13 cellular contexts compared by ENCODE assay signal in the genomic region with DNA sequence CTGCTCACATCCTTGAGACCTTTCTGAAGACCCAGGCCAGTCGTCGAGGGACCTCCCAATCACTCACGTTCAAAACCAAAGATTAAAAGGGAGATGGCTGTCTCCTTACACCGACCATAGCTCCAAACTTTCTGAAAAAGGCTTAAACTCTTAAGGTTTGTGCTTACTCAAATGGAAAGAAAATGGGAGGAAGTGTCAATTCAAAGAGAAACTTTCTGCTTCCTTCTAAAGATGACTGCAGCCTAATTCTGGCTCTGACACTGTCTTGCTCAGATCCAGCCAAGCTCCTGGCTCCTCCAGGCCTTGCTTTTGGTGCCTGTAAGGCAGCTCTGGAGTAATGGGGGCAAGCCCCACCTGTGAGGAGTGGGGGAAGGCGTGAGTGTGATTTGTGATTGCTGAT. TPM values are rescaled to one million over a fixed set of nuclear protein-coding genes. Genes with fewer than 3 reads are reported as not detected.
A peak's percentile ranks its signal among the peaks of the same experiment; 100 is the strongest.
DNase-seq lines count a peak whose midpoint lies in the region; ATAC-seq and TF ChIP-seq lines count a peak whose summit lies in the region.
"Had no signal": no experiment of that assay in that cellular context is flagged by ENCODE, and none has a peak within 500 bp of the region (broad histone marks: within the 10 kb centered on the region; RNA-seq: fewer than 3 reads in every experiment).

No MANE protein-coding gene starts in this region.

- H3K27ac ChIP-seq in OCI-LY7 (ENCODE audit: low read depth, low read length, poor library complexity, severe bottlenecking), result no peak overlapping the region

- H3K4me1 ChIP-seq in OCI-LY7 (ENCODE audit: insufficient read depth, low read length, poor library complexity, severe bottlenecking), result peaks cover 6% of the 10 kb centered on the region

- TF ChIP-seq CTCF in type B pancreatic cell (conservative IDR thresholded peaks at IDR 0.05), result no peak
- no peak for TF ChIP-seq CTCF in OCI-LY7 (conservative IDR thresholded peaks at IDR 0.05; ENCODE audit: low read length)

- no TSS peak for BruUV-seq in OCI-LY7 (replicated peaks; lab: Mats Ljungman, UMichigan)

- no peaks in the 10 kb centered on the region for H4K20me1 ChIP-seq in OCI-LY7 (ENCODE audit: insufficient read depth, low read length)

- H2AFZ ChIP-seq in OCI-LY7 (ENCODE audit: low read length), result no peak overlapping the region

- H3K36me3 Mint-ChIP-seq in type B pancreatic cell, result no peaks in the 10 kb centered on the region
- H3K36me3 Mint-ChIP-seq: brain; CD8-positive, alpha-beta memory T cell had no signal

- intact Hi-C loops in OCI-LY7 (cut with micrococcal nuclease; ENCODE audit: unreplicated experiment), result loop anchor here (5.0 kb wide), 1 partner anchor 413 kb away; no protein-coding TSS in a partner anchor

- CTCF ChIA-PET in OCI-LY7 (lab: Charles Lee; ENCODE audit: unreplicated experiment), result no interaction called here

- peak; percentile 41 for DNase-seq in stimulated activated CD4-positive, alpha-beta T cell treated with anti-CD3 and anti-CD28 coated beads, Interleukin-1b, Interleukin-23, amount 100 ng/mL, for 48 hours
- DNase-seq in stimulated activated CD4-positive, alpha-beta T cell treated with anti-CD3 and anti-CD28 coated beads, Interleukin-12 subunit alpha, Interleukin-12 subunit beta, amount 100 ng/mL, for 4 hours, result no peak
- peak; percentile 42 to 44 for DNase-seq in activated T-cell treated with anti-CD3 and anti-CD28 coated beads, Interleukin-2, amount 50 U/mL, for 48 hours
- DNase-seq in type B pancreatic cell (ENCODE audit: extremely low spot score, unreplicated experiment), result no peak
- no peak for DNase-seq in activated gamma-delta T cell (lab: John Stamatoyannopoulos, UW)
- DNase-seq in OCI-LY7 (ENCODE audit: low spot score), result no peak
- DNase-seq: CD8-positive, alpha-beta memory T cell; heart right ventricle; NCI-H1092 treated with DMSO at 0.1 percent for 48 hours; posterior cingulate gyrus had no signal

- no peaks in the 10 kb centered on the region for H3K27me3 Mint-ChIP-seq in type B pancreatic cell

- H3K9me3 ChIP-seq in OCI-LY7 (ENCODE audit: low read length), result no peaks in the 10 kb centered on the region
- H3K9me3 ChIP-seq: heart right ventricle had no signal

- ATAC-seq in HG02798 (IDR thresholded peaks at IDR 0.05; ENCODE audit: poor library complexity, unreplicated experiment) (peak; percentile 50), HG03196 (IDR thresholded peaks at IDR 0.05; ENCODE audit: unreplicated experiment) (no peak)

- H3K9me2 ChIP-seq in OCI-LY7 (ENCODE audit: insufficient read depth, low read length), result no peaks in the 10 kb centered on the region

- no peaks in the 10 kb centered on the region for H3K9me3 Mint-ChIP-seq in type B pancreatic cell
- H3K9me3 Mint-ChIP-seq: brain; CD8-positive, alpha-beta memory T cell had no signal

- no peak overlapping the region for H3K4me3 Mint-ChIP-seq in type B pancreatic cell
- H3K4me3 Mint-ChIP-seq: brain; CD8-positive, alpha-beta memory T cell had no signal

- no peaks in the 10 kb centered on the region for H3K36me3 ChIP-seq in OCI-LY7 (ENCODE audit: insufficient read depth, low read length)
- H3K36me3 ChIP-seq: heart right ventricle had no signal

- POLR2A ChIA-PET in OCI-LY7 (lab: Charles Lee), result interaction anchor here (0.6 to 0.7 kb wide), 2 partner anchors 16 to 40 kb away, joined by 4 read pairs; no protein-coding TSS in a partner anchor

- no peak overlapping the region for H3K4me2 ChIP-seq in OCI-LY7 (ENCODE audit: low read length)

- peaks cover 22% of the 10 kb centered on the region for H3K4me1 Mint-ChIP-seq in type B pancreatic cell (ENCODE audit: unreplicated experiment)
- H3K4me1 Mint-ChIP-seq: CD8-positive, alpha-beta memory T cell had no signal

- no peak overlapping the region for H3K4me3 ChIP-seq in OCI-LY7 (ENCODE audit: low read depth, low read length, poor library complexity, severe bottlenecking)
- H3K4me3 ChIP-seq: heart right ventricle had no signal

- peak overlapping the region; percentile 11 for H3K27ac Mint-ChIP-seq in type B pancreatic cell

- no peaks in the 10 kb centered on the region for H3K79me2 ChIP-seq in OCI-LY7 (ENCODE audit: insufficient read depth, low read depth, low read length)

RNA-seq across cellular contexts. Expression of a gene that starts 54.9 kb away (rescaled TPM):
- 259 and 270 TPM in 2 replicates for total RNA-seq in type B pancreatic cell (ENCODE audit: low replicate concordance)
- 86.0 and 118 TPM in 2 replicates for total RNA-seq in OCI-LY7 (2014; rRNA removed; shearing (Covaris generic))
- 115 and 118 TPM in 2 replicates for total RNA-seq in OCI-LY7 (2022)

Comparison
In these comparisons a context has a peak if more than half of its experiments do, and no peak if none do; other contexts are left out.
1. DNase-seq: peak in stimulated activated CD4-positive, alpha-beta T cell treated with anti-CD3 and anti-CD28 coated beads, Interleukin-1b, Interleukin-23, amount 100 ng/mL, for 48 hours (single experiment) and activated T-cell treated with anti-CD3 and anti-CD28 coated beads, Interleukin-2, amount 50 U/mL, for 48 hours (2 of 2); none in stimulated activated CD4-positive, alpha-beta T cell treated with anti-CD3 and anti-CD28 coated beads, Interleukin-12 subunit alpha, Interleukin-12 subunit beta, amount 100 ng/mL, for 4 hours (single experiment), type B pancreatic cell (single experiment), activated gamma-delta T cell (single experiment) and OCI-LY7 (single experiment).